Comparison of ENCODE assay signal across 9 cellular contexts in the genomic region with DNA sequence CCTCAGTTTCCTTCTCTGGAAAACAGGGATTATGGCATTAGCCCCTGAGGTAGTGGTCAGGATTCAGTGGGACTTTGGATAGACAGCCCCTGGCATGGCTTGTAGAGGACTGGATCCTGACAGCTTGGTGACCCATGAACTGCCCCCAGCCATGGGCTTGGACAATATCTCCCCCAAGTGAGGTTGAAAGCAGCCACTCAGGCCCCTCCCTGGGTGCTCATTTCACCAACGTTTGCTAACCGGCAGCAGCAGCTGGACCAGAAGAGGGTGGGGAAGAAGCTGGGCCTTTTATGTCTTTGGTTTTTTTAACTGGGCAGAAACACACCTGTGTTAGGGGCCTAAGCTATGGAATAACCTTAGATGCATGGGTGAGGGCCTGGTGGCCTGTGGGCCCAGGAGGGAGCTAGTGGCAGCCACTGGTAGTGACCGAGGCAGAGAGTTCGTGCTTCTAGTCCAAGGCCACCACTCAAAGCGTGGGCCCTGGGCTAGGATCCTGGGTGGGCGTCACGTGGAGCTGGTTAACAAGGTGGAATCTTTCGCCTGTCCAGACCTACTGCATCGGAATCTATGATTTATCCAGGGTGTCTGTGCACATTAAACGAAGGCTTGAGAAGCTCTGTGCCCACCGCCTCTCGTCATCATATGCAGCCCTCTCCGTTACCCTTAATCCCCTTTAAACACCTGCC. TPM values are rescaled to one million over a fixed set of nuclear protein-coding genes. Genes with fewer than 3 reads are reported as not detected.
DNase-seq lines count a peak whose midpoint lies in the region; ATAC-seq lines count a peak whose summit lies in the region.
"Had no signal": no experiment of that assay in that cellular context is flagged by ENCODE, and none has a peak within 500 bp of the region (broad histone marks: within the 10 kb centered on the region; RNA-seq: fewer than 3 reads in every experiment).

No MANE protein-coding gene starts in this region.

- H3K36me3 ChIP-seq in stomach smooth muscle (ENCODE audit: control insufficient read depth in 2 of 2, insufficient read depth in 2 of 2, low read length in 2 of 2): peaks cover 6 to 19% of the 10 kb centered on the region in 2 donors

- H3K4me1 ChIP-seq in stomach smooth muscle (ENCODE audit: control insufficient read depth, insufficient read depth, low read length): peaks cover 21% of the 10 kb centered on the region

- peaks cover 21% of the 10 kb centered on the region for H3K4me1 Mint-ChIP-seq in activated T-cell treated with anti-CD3 and anti-CD28 coated beads, Interleukin-2, amount 50 U/mL, for 72 hours (ENCODE audit: low read depth)
- no peaks in the 10 kb centered on the region for H3K4me1 Mint-ChIP-seq in activated T-helper 17 cell treated with anti-CD3 and anti-CD28 coated beads, Interleukin-2, amount 50 U/mL, for 72 hours
- peaks cover 9% of the 10 kb centered on the region for H3K4me1 Mint-ChIP-seq in memory B cell

- H3K27me3 Mint-ChIP-seq in activated T-cell treated with anti-CD3 and anti-CD28 coated beads, Interleukin-2, amount 50 U/mL, for 72 hours (ENCODE audit: low read depth): peaks cover 64% of the 10 kb centered on the region
- H3K27me3 Mint-ChIP-seq in activated T-helper 17 cell treated with anti-CD3 and anti-CD28 coated beads, Interleukin-2, amount 50 U/mL, for 72 hours: peaks cover 35% of the 10 kb centered on the region
- peaks cover 3% of the 10 kb centered on the region for H3K27me3 Mint-ChIP-seq in memory B cell

- H3K9ac ChIP-seq in stomach smooth muscle (ENCODE audit: low read length in 2 of 2): peak overlapping the region; percentile 68 to 73

- peak overlapping the region; percentile 74 to 85 for H3K4me3 ChIP-seq in stomach smooth muscle (ENCODE audit: low read length in 2 of 2)

- H3K9me3 Mint-ChIP-seq in activated T-cell treated with anti-CD3 and anti-CD28 coated beads, Interleukin-2, amount 50 U/mL, for 72 hours: no peaks in the 10 kb centered on the region
- H3K9me3 Mint-ChIP-seq in activated T-helper 17 cell treated with anti-CD3 and anti-CD28 coated beads, Interleukin-2, amount 50 U/mL, for 72 hours: no peaks in the 10 kb centered on the region
- H3K9me3 Mint-ChIP-seq in memory B cell: no peaks in the 10 kb centered on the region

- ATAC-seq in activated T-cell treated with anti-CD3 and anti-CD28 coated beads, Interleukin-2, amount 50 U/mL, for 72 hours (replicated peaks in 1 of 2): no peak
- no peak for ATAC-seq in activated T-helper 17 cell treated with anti-CD3 and anti-CD28 coated beads, Interleukin-2, amount 50 U/mL, for 72 hours (replicated peaks)
- ATAC-seq in memory B cell (ENCODE audit: low read depth) (no peak), HG03175 (IDR thresholded peaks at IDR 0.05; ENCODE audit: unreplicated experiment) (no peak)

- H3K9me3 ChIP-seq in stomach smooth muscle (ENCODE audit: control insufficient read depth in 2 of 2, low read length in 2 of 2): no peaks in the 10 kb centered on the region

- DNase-seq in activated T-cell treated with anti-CD3 and anti-CD28 coated beads, Interleukin-2, amount 50 U/mL, for 72 hours: no peak
- no peak for DNase-seq in activated T-cell treated with anti-CD3 and anti-CD28 coated beads, Interleukin-2, amount 50 U/mL, for 48 hours
- DNase-seq in memory B cell (ENCODE audit: low spot score in 2 of 2) (no peak), NAMALWA (ENCODE audit: low spot score) (no peak), NCI-H1105 treated with DMSO at 0.1 percent for 48 hours (lab: John Stamatoyannopoulos, UW) (no peak)
- DNase-seq: effector CD8-positive, alpha-beta T cell had no signal

- no peaks in the 10 kb centered on the region for H3K36me3 Mint-ChIP-seq in activated T-cell treated with anti-CD3 and anti-CD28 coated beads, Interleukin-2, amount 50 U/mL, for 72 hours (ENCODE audit: insufficient read depth in 2 of 2)
- no peaks in the 10 kb centered on the region for H3K36me3 Mint-ChIP-seq in activated T-helper 17 cell treated with anti-CD3 and anti-CD28 coated beads, Interleukin-2, amount 50 U/mL, for 72 hours (ENCODE audit: low read depth)
- peaks cover 2% of the 10 kb centered on the region for H3K36me3 Mint-ChIP-seq in memory B cell

- H3K27ac ChIP-seq in stomach smooth muscle (ENCODE audit: low read length): no peak overlapping the region

- H3K27me3 ChIP-seq in stomach smooth muscle (ENCODE audit: control insufficient read depth in 1 of 2, insufficient read depth in 2 of 2, low read length in 2 of 2): no peaks in the 10 kb centered on the region

- H3K4me3 Mint-ChIP-seq in activated T-cell treated with anti-CD3 and anti-CD28 coated beads, Interleukin-2, amount 50 U/mL, for 72 hours: peak overlapping the region; percentile 81 to 85
- H3K4me3 Mint-ChIP-seq in activated T-helper 17 cell treated with anti-CD3 and anti-CD28 coated beads, Interleukin-2, amount 50 U/mL, for 72 hours: peak overlapping the region; percentile 72
- H3K4me3 Mint-ChIP-seq in memory B cell: peak overlapping the region; percentile 85

- no peak overlapping the region for H3K27ac Mint-ChIP-seq in activated T-cell treated with anti-CD3 and anti-CD28 coated beads, Interleukin-2, amount 50 U/mL, for 72 hours
- H3K27ac Mint-ChIP-seq in activated T-helper 17 cell treated with anti-CD3 and anti-CD28 coated beads, Interleukin-2, amount 50 U/mL, for 72 hours: peak overlapping the region; percentile 23
- no peak overlapping the region for H3K27ac Mint-ChIP-seq in memory B cell

RNA-seq across cellular contexts. Expression of gene SLC2A8, which starts 1.9 kb away (rescaled TPM):
- 10 to 100 TPM; 11.4 to 13.8 TPM for total RNA-seq in activated T-cell treated with anti-CD3 and anti-CD28 coated beads, Interleukin-2, amount 50 U/mL, for 72 hours
- total RNA-seq in activated T-helper 17 cell treated with anti-CD3 and anti-CD28 coated beads, Interleukin-2, amount 50 U/mL, for 72 hours: 1 to 10 TPM; 3.0 TPM

RNA-seq across cellular contexts. Expression of gene ZNF79, which starts 25.3 kb away (rescaled TPM):
- 10 to 100 TPM; 10.4 to 16.1 TPM for total RNA-seq in activated T-cell treated with anti-CD3 and anti-CD28 coated beads, Interleukin-2, amount 50 U/mL, for 72 hours
- 10 to 100 TPM; 10.1 to 11.3 TPM for total RNA-seq in activated T-helper 17 cell treated with anti-CD3 and anti-CD28 coated beads, Interleukin-2, amount 50 U/mL, for 72 hours

RNA-seq across cellular contexts. Expression of gene RPL12, which starts 52.3 kb away (rescaled TPM):
- 1,000 to 10,000 TPM; 2,503 to 2,755 TPM for total RNA-seq in activated T-cell treated with anti-CD3 and anti-CD28 coated beads, Interleukin-2, amount 50 U/mL, for 72 hours
- 1,000 to 10,000 TPM; 1,178 to 1,829 TPM for total RNA-seq in activated T-helper 17 cell treated with anti-CD3 and anti-CD28 coated beads, Interleukin-2, amount 50 U/mL, for 72 hours

RNA-seq across cellular contexts. Expression of gene LRSAM1, which starts 52.5 kb away (rescaled TPM):
- total RNA-seq in activated T-cell treated with anti-CD3 and anti-CD28 coated beads, Interleukin-2, amount 50 U/mL, for 72 hours: 10 to 100 TPM; 30.5 to 33.8 TPM
- 10 to 100 TPM; 22.0 to 33.5 TPM for total RNA-seq in activated T-helper 17 cell treated with anti-CD3 and anti-CD28 coated beads, Interleukin-2, amount 50 U/mL, for 72 hours
